In genomic region chr14:75244121-75244520, GRCh38 we compare ENCODE assay signal across 39 cellular contexts.
"Had no signal": no experiment of that assay in that cellular context is flagged by ENCODE, and none has a peak within 500 bp of the region (broad histone marks: within the 10 kb centered on the region; RNA-seq: fewer than 3 reads in every experiment).

No MANE protein-coding gene starts in this region.

- H3K27ac Mint-ChIP-seq: activated CD4-positive, alpha-beta memory T cell treated with anti-CD3 and anti-CD28 coated beads, Interleukin-2, amount 10 ng/mL, durations not matched to agents 7 days and 5 days; activated CD8-positive, alpha-beta memory T cell treated with anti-CD3 and anti-CD28 coated beads, Interleukin-2, amount 10 ng/mL, durations not matched to agents 7 days and 5 days; activated naive CD4-positive, alpha-beta T cell treated with anti-CD3 and anti-CD28 coated beads for 36 hours; activated naive CD8-positive, alpha-beta T cell; activated naive CD8-positive, alpha-beta T cell treated with anti-CD3 and anti-CD28 coated beads, Interleukin-2, amount 50 U/mL, for 24 hours; activated T-helper 2 cell treated with anti-CD3 and anti-CD28 coated beads, Interferon-gamma antibody, Interleukin-2, Interleukin-4, amounts not matched to agents 10 μg/mL and 5 μg/mL and 100 μg/mL, durations not matched to agents 14 hours and 24 hours and 36 hours; IgD-negative memory B cell; T-helper 1 cell treated with Interleukin-12 subunit alpha and Interleukin-12 subunit beta and Interleukin-4 antibody, amounts not matched to agents 30 μg/mL and 1 μg/mL, for 36 hours had no signal

- DNase-seq: activated CD4-positive, alpha-beta memory T cell treated with anti-CD3 and anti-CD28 coated beads, Interleukin-2, amount 10 ng/mL, durations not matched to agents 7 days and 5 days; activated CD4-positive, alpha-beta T cell treated with anti-CD3 and anti-CD28 coated beads for 1 hour; activated CD4-positive, alpha-beta T cell treated with anti-CD3 and anti-CD28 coated beads for 48 hours; activated CD4-positive, CD25-positive, alpha-beta regulatory T cell; activated CD8-positive, alpha-beta memory T cell treated with anti-CD3 and anti-CD28 coated beads for 24 hours; activated CD8-positive, alpha-beta memory T cell treated with anti-CD3 and anti-CD28 coated beads, Interleukin-2, amount 10 ng/mL, durations not matched to agents 7 days and 5 days; activated CD8-positive, alpha-beta memory T cell treated with anti-CD3 and anti-CD28 coated beads, Interleukin-2, amount 50 U/mL, for 48 hours; activated gamma-delta T cell; activated naive CD4-positive, alpha-beta T cell treated with anti-CD3 and anti-CD28 coated beads for 36 hours; activated naive CD8-positive, alpha-beta T cell treated with anti-CD3 and anti-CD28 coated beads, Interleukin-2, amount 50 U/mL, for 24 hours; activated T-cell treated with anti-CD3 and anti-CD28 coated beads, Interleukin-2, amount 50 U/mL, for 1 hour; amniotic stem cell; aorta; brain microvascular endothelial cell; Kasumi-1; KG1; MM.1S; MV-4-11; NCI-H1092; NCI-H1436 treated with DMSO at 0.1 percent for 48 hours; NCI-H187; NCI-H2029 treated with DMSO at 0.1 percent for 48 hours; NCI-H2107; NCI-H2171; NCI-H510A; NCI-H526; NCI-H748 treated with DMSO at 0.1 percent for 48 hours; NK-92 treated with Interleukin-12 subunit alpha and Interleukin-12 subunit beta, amount 100 ng/mL, for 24 hours; PC-3; Peyer's patch; Right ventricle myocardium superior; RPMI8226; WERI-Rb-1 had no signal

- H3K27me3 Mint-ChIP-seq: activated naive CD8-positive, alpha-beta T cell; central memory CD8-positive, alpha-beta T cell had no signal

- H3K4me3 ChIP-seq: cardiac muscle cell, Peyer's patch had no signal

- H3K36me3 Mint-ChIP-seq: activated naive CD8-positive, alpha-beta T cell had no signal

- H3K27ac ChIP-seq: brain microvascular endothelial cell, cardiac muscle cell, Peyer's patch, WERI-Rb-1 had no signal

- H3K9me3 ChIP-seq: Peyer's patch had no signal

- H3K9me3 Mint-ChIP-seq: activated CD4-positive, alpha-beta memory T cell treated with anti-CD3 and anti-CD28 coated beads, Interleukin-2, amount 10 ng/mL, durations not matched to agents 7 days and 5 days; activated naive CD4-positive, alpha-beta T cell treated with anti-CD3 and anti-CD28 coated beads for 36 hours; activated naive CD8-positive, alpha-beta T cell treated with anti-CD3 and anti-CD28 coated beads, Interleukin-2, amount 50 U/mL, for 24 hours; activated T-helper 2 cell treated with anti-CD3 and anti-CD28 coated beads, Interferon-gamma antibody, Interleukin-2, Interleukin-4, amounts not matched to agents 10 μg/mL and 5 μg/mL and 100 μg/mL, durations not matched to agents 14 hours and 24 hours and 36 hours; central memory CD8-positive, alpha-beta T cell; IgD-negative memory B cell; T-helper 1 cell treated with Interleukin-12 subunit alpha and Interleukin-12 subunit beta and Interleukin-4 antibody, amounts not matched to agents 30 μg/mL and 1 μg/mL, for 36 hours had no signal

- H3K36me3 ChIP-seq: brain microvascular endothelial cell, cardiac muscle cell, Peyer's patch, WERI-Rb-1 had no signal

- H3K4me3 Mint-ChIP-seq: activated CD4-positive, alpha-beta memory T cell treated with anti-CD3 and anti-CD28 coated beads, Interleukin-2, amount 10 ng/mL, durations not matched to agents 7 days and 5 days; activated CD8-positive, alpha-beta memory T cell treated with anti-CD3 and anti-CD28 coated beads, Interleukin-2, amount 10 ng/mL, durations not matched to agents 7 days and 5 days; activated naive CD4-positive, alpha-beta T cell treated with anti-CD3 and anti-CD28 coated beads for 36 hours; activated naive CD8-positive, alpha-beta T cell; activated naive CD8-positive, alpha-beta T cell treated with anti-CD3 and anti-CD28 coated beads, Interleukin-2, amount 50 U/mL, for 24 hours; central memory CD8-positive, alpha-beta T cell; IgD-negative memory B cell; T-helper 1 cell treated with Interleukin-12 subunit alpha and Interleukin-12 subunit beta and Interleukin-4 antibody, amounts not matched to agents 30 μg/mL and 1 μg/mL, for 36 hours had no signal

- H3K27me3 ChIP-seq: brain microvascular endothelial cell, cardiac muscle cell, Peyer's patch had no signal

- ATAC-seq: activated CD8-positive, alpha-beta memory T cell treated with anti-CD3 and anti-CD28 coated beads, Interleukin-2, amount 10 ng/mL, durations not matched to agents 7 days and 5 days; activated naive CD8-positive, alpha-beta T cell treated with anti-CD3 and anti-CD28 coated beads, Interleukin-2, amount 50 U/mL, for 24 hours; PC-3 had no signal
